Comparison of ENCODE assay signal across 20 cellular contexts in the genomic region with DNA sequence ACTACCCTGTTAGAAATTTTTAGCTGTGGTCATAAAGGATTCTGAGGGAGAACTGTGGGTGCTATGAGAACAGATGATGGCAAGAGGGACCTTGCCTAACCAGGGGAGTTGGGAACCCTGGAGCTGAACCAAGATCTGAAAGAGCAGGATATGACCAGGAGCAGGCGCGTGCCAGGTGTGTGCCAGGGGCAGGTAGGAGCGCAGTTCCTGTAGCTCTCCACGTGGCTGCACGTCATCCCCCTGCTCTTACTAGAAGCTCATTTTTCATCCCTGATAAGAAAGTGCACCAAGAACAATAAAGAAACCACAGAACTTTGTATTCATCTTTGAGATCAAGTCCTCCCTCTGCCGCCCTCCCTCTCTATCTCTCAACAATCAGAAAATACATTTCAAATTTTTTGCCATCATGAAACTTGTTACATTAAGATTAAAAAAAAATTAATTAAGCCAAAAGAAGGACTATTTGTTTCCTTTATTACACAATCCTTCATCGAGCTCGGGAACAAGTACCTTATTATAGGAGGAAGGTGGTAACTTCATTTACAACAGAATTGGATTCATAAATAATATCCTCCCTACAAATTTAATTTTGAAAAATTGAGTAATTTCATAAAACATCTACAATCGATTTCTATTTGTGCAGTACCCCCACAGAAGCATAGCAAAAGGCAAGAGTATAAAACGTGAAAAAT.
A peak's percentile ranks its signal among the peaks of the same experiment; 100 is the strongest.
DNase-seq lines count a peak whose midpoint lies in the region; ATAC-seq, FAIRE-seq and TF ChIP-seq lines count a peak whose summit lies in the region.
"Had no signal": no experiment of that assay in that cellular context is flagged by ENCODE, and none has a peak within 500 bp of the region (broad histone marks: within the 10 kb centered on the region; RNA-seq: fewer than 3 reads in every experiment).

No MANE protein-coding gene starts in this region.

- H4K20me1 ChIP-seq in K562 (replicated peaks; ENCODE audit: control insufficient read depth, insufficient read depth, low read length), result no peaks in the 10 kb centered on the region
- no peaks in the 10 kb centered on the region for H4K20me1 ChIP-seq in hepatocyte (ENCODE audit: insufficient read depth, poor library complexity, severe bottlenecking)
- H4K20me1 ChIP-seq: BLaER1 had no signal

- H3K4me1 ChIP-seq in K562 (replicated peaks in 1 of 2; ENCODE audit: control insufficient read depth in 2 of 2, insufficient read depth in 2 of 2, low read length in 2 of 2) (no peaks in the 10 kb centered on the region; a peak in 1 of 5 replicates), hepatocyte (ENCODE audit: insufficient read depth) (no peaks in the 10 kb centered on the region)
- H3K4me1 ChIP-seq: BLaER1, Caco-2, HAP-1 had no signal

- no peaks in the 10 kb centered on the region for H3K9me3 ChIP-seq in K562 (replicated peaks; ENCODE audit: control insufficient read depth, insufficient read depth, low read depth, low read length)
- no peaks in the 10 kb centered on the region for H3K9me3 ChIP-seq in hepatocyte (ENCODE audit: low read depth)
- H3K9me3 ChIP-seq: BLaER1, Caco-2, HAP-1 had no signal

- TF ChIP-seq EP300 in K562 (IDR thresholded peaks at IDR 0.05; ENCODE audit: low read length), result no peak

- H3K79me2 ChIP-seq in K562 (ENCODE audit: control insufficient read depth, insufficient read depth, low read length) (no peaks in the 10 kb centered on the region), hepatocyte (no peaks in the 10 kb centered on the region)

- H3K9ac ChIP-seq in K562 (ENCODE audit: insufficient read depth in 1 of 2, low read depth in 2 of 2, low read length in 2 of 2), result no peak overlapping the region
- H3K9ac ChIP-seq: BLaER1 had no signal

- H3K27me3 ChIP-seq in K562 (ENCODE audit: control insufficient read depth in 2 of 2, insufficient read depth in 2 of 2, low read length in 2 of 2), result peaks cover 5 to 25% of the 10 kb centered on the region in 2 experiments; a peak in 4 of 5 replicates
- peaks cover 11% of the 10 kb centered on the region for H3K27me3 ChIP-seq in hepatocyte
- H3K27me3 ChIP-seq: BLaER1 had no signal

- TF ChIP-seq CTCF in Calu3 (IDR thresholded peaks at IDR 0.05; ENCODE audit: unreplicated experiment) (no peak), K562 (IDR thresholded peaks at IDR 0.05 in 2 of 3, conservative IDR thresholded peaks at IDR 0.05 in 1 of 3; ENCODE audit: insufficient read depth in 2 of 3, low read depth in 1 of 3, low read length in 3 of 3) (no peak), hepatocyte (IDR thresholded peaks at IDR 0.05; ENCODE audit: poor library complexity) (no peak)

- no peak for TF ChIP-seq POLR2A in K562 (conservative IDR thresholded peaks at IDR 0.05)

- H3K4me2 ChIP-seq in K562 (ENCODE audit: insufficient read depth, low read length), result no peak overlapping the region
- no peak overlapping the region for H3K4me2 ChIP-seq in hepatocyte
- H3K4me2 ChIP-seq: BLaER1 had no signal

- intact Hi-C loops in Calu3 (cut with micrococcal nuclease; ENCODE audit: unreplicated experiment) (loop anchor here (2.0 kb wide), 1 partner anchor 74 kb away; no protein-coding TSS in a partner anchor), K562 (cut with micrococcal nuclease) (no loop called here)

- H3K36me3 ChIP-seq in K562 (ENCODE audit: control insufficient read depth, insufficient read depth, low read length) (no peaks in the 10 kb centered on the region), hepatocyte (replicated peaks; ENCODE audit: insufficient read depth, low read depth) (no peaks in the 10 kb centered on the region)
- H3K36me3 ChIP-seq: BLaER1, HAP-1 had no signal

- CTCF ChIA-PET in Calu3 (lab: Charles Lee), result no interaction called here
- CTCF ChIA-PET in K562 (lab: Yijun Ruan, JAX; ENCODE audit: low intra/inter-chr PET ratio), result no interaction called here

- POLR2A ChIA-PET in K562 (lab: Yijun Ruan, JAX), result no interaction called here

- H3K4me3 Mint-ChIP-seq in Calu3 (ENCODE audit: low read depth, unreplicated experiment), result no peak overlapping the region
- H3K4me3 Mint-ChIP-seq: CD8-positive, alpha-beta memory T cell had no signal

- no peaks in the 10 kb centered on the region for H3K9me2 ChIP-seq in hepatocyte (replicated peaks; ENCODE audit: insufficient read depth)

- H2AFZ ChIP-seq in K562 (ENCODE audit: low read depth, low read length) (no peak overlapping the region), hepatocyte (no peak overlapping the region)

- H3K4me3 ChIP-seq in K562 (no peak overlapping the region), hepatocyte (no peak overlapping the region)
- H3K4me3 ChIP-seq: BLaER1, GM12878, HAP-1 had no signal

- ATAC-seq in K562, result no peak
- no peak for ATAC-seq in GM19023 (IDR thresholded peaks at IDR 0.05; ENCODE audit: unreplicated experiment)
- ATAC-seq: GM12878, HepG2 had no signal

- no peak overlapping the region for H3K27ac ChIP-seq in K562 (ENCODE audit: extremely low read depth, low read depth, low read length)
- H3K27ac ChIP-seq in epithelial cell of prostate, result no peak overlapping the region
- no peak overlapping the region for H3K27ac ChIP-seq in hepatocyte
- H3K27ac ChIP-seq: BLaER1 had no signal

- H3K27me3 Mint-ChIP-seq in Calu3 (ENCODE audit: unreplicated experiment), result peaks cover 25% of the 10 kb centered on the region

- no peaks in the 10 kb centered on the region for H3K9me1 ChIP-seq in K562 (ENCODE audit: control insufficient read depth, insufficient read depth, low read length)

- no peaks in the 10 kb centered on the region for H3K9me3 Mint-ChIP-seq in Calu3 (ENCODE audit: low read depth, unreplicated experiment)
- H3K9me3 Mint-ChIP-seq: CD8-positive, alpha-beta memory T cell had no signal

- H3K27ac Mint-ChIP-seq in Calu3 (ENCODE audit: unreplicated experiment), result no peak overlapping the region
- H3K27ac Mint-ChIP-seq: CD8-positive, alpha-beta memory T cell had no signal

- TF ChIP-seq RAD21 in K562 (CRISPR knock-in tag; conservative IDR thresholded peaks at IDR 0.05 in 1 of 2, IDR thresholded peaks at IDR 0.05 in 1 of 2), result no peak

- no peaks in the 10 kb centered on the region for H3K4me1 Mint-ChIP-seq in Calu3 (ENCODE audit: low read depth, unreplicated experiment)
- H3K4me1 Mint-ChIP-seq: CD8-positive, alpha-beta memory T cell had no signal

- in situ Hi-C loops in K562 (cut with MboI), result no loop called here

- WGBS in K562 (ENCODE audit: insufficient coverage, low coverage, missing lambda C conversion rate), result 8% methylated on average over 10 of the region's 10 CpGs
- 84% methylated on average over 10 of the region's 10 CpGs for WGBS in hepatocyte (ENCODE audit: low lambda C conversion rate, missing lambda C conversion rate)

- no TSS peak for BruUV-seq in Calu3 (replicated peaks; lab: Mats Ljungman, UMichigan)
- BruUV-seq in K562 (replicated peaks; lab: Mats Ljungman, UMichigan), result no TSS peak

- DNase-seq in Calu3 (peak; percentile 64), NCI-H69 (lab: John Stamatoyannopoulos, UW) (peak; percentile 39), K562 (ENCODE audit: extremely low read depth in 1 of 4, low spot score in 3 of 4) (no peak), epithelial cell of prostate (ENCODE audit: low read depth, low spot score) (peak; percentile 12), hepatocyte (ENCODE audit: low spot score) (no peak), HT-29 (ENCODE audit: low spot score) (no peak)
- DNase-seq in effector CD8-positive, alpha-beta T cell (lab: John Stamatoyannopoulos, UW), result no peak
- DNase-seq: 8988T; AML-193; Caco-2; CD8-positive, alpha-beta memory T cell; DMS53 had no signal

- H3K36me3 Mint-ChIP-seq in Calu3 (ENCODE audit: insufficient read depth, unreplicated experiment), result no peaks in the 10 kb centered on the region
- H3K36me3 Mint-ChIP-seq: CD8-positive, alpha-beta memory T cell had no signal

- FAIRE-seq in K562 (lab: Jason Lieb, UNC), result no peak
- FAIRE-seq: GM12878, GM19239, H1, HepG2, HTR-8/SVneo had no signal

TF ChIP-seq in K562, 482 proteins besides CTCF, POLR2A, EP300 and RAD21 (continues in another document):
- TF ChIP-seq ATF1 (CRISPR knock-in tag; IDR thresholded peaks at IDR 0.05) (no peak), ATF1 (tag; IDR thresholded peaks at IDR 0.05) (peak; percentile 51), PBX2 (CRISPR knock-in tag; IDR thresholded peaks at IDR 0.05; ENCODE audit: low read depth) (no peak), PBX2 (tag; conservative IDR thresholded peaks at IDR 0.05; ENCODE audit: low read depth) (peak; percentile 59), L3MBTL2 (IDR thresholded peaks at IDR 0.05) (0 out of 2 replicates have a peak, but pooled peaks have one; percentile 27), FOSL1 (tag; conservative IDR thresholded peaks at IDR 0.05) (0 out of 2 replicates have a peak, but pooled peaks have one; percentile 31), CCAR2 (IDR thresholded peaks at IDR 0.05; ENCODE audit: low read depth, low read length) (no peak), CEBPB (tag; IDR thresholded peaks at IDR 0.05) (peak; percentile 66), HNRNPLL (IDR thresholded peaks at IDR 0.05; ENCODE audit: low read depth, low read length, poor library complexity, severe bottlenecking) (no peak)
- TF ChIP-seq, protein P1, sequence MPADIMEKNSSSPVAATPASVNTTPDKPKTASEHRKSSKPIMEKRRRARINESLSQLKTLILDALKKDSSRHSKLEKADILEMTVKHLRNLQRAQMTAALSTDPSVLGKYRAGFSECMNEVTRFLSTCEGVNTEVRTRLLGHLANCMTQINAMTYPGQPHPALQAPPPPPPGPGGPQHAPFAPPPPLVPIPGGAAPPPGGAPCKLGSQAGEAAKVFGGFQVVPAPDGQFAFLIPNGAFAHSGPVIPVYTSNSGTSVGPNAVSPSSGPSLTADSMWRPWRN (IDR thresholded peaks at IDR 0.05; ENCODE audit: low read depth), result peak; percentile 35; the same call in 1 of the 2 replicates

Comparison
In these comparisons a context has a peak if more than half of its experiments do, and no peak if none do; other contexts are left out.
1. DNase-seq: peak in Calu3 (single experiment), NCI-H69 (single experiment) and epithelial cell of prostate (single experiment); none in K562 (0 of 4), hepatocyte (single experiment), effector CD8-positive, alpha-beta T cell (single experiment) and HT-29 (single experiment).